15 cellular contexts compared by ENCODE assay signal in the genomic region with DNA sequence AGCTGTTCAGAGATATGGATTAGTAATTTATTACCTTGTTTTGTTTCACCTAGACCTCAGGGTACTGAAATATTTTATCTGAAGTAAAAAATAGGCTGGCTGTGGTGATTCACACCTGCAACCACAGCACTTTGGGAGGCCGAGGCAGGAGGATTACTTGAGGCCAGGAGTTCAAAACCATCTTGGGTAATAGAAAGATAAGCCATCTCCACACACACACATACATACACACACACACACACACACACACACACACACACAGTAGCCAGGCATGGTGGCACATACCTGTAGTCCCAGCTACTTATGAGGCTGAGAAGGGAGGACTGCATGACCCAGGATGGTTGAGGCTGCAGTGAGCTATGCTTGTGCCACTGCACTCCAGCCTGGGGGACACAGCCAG. TPM values are rescaled to one million over a fixed set of nuclear protein-coding genes. Genes with fewer than 3 reads are reported as not detected.
DNase-seq lines count a peak whose midpoint lies in the region; ATAC-seq, FAIRE-seq and TF ChIP-seq lines count a peak whose summit lies in the region.
"Had no signal": no experiment of that assay in that cellular context is flagged by ENCODE, and none has a peak within 500 bp of the region (broad histone marks: within the 10 kb centered on the region; RNA-seq: fewer than 3 reads in every experiment).

No MANE protein-coding gene starts in this region.

- H4K5ac ChIP-seq in IMR-90 (ENCODE audit: low read depth, low read length) = peak overlapping the region; percentile 82

- peak overlapping the region; percentile 88 to 96 for H4K8ac ChIP-seq in IMR-90 (ENCODE audit: low read depth in 2 of 2, low read length in 2 of 2)

- H2AK9ac ChIP-seq in IMR-90 (replicated peaks; ENCODE audit: low read depth, low read length, poor library complexity) = peak overlapping the region; percentile 11

- peak overlapping the region; percentile 93 for H3K4me3 Mint-ChIP-seq in CD8-positive, alpha-beta T cell
- peak overlapping the region in 9 of 10 donors; percentile 87 to 100 (median 94) for H3K4me3 Mint-ChIP-seq in naive thymus-derived CD8-positive, alpha-beta T cell
- H3K4me3 Mint-ChIP-seq in mesothelial cell of epicardium = no peak overlapping the region

- peak overlapping the region; percentile 28 for H4K91ac ChIP-seq in IMR-90 (ENCODE audit: insufficient read depth, low read depth, low read length)

- H3K4me1 ChIP-seq in CD8-positive, alpha-beta T cell (ENCODE audit: insufficient read depth, low read length) = peaks cover 33% of the 10 kb centered on the region
- peaks cover 8% of the 10 kb centered on the region for H3K4me1 ChIP-seq in IMR-90 (ENCODE audit: control insufficient read depth, insufficient read depth, low read length)

- H2AFZ ChIP-seq in IMR-90 (replicated peaks; ENCODE audit: low read length, poor library complexity) = no peak overlapping the region

- TF ChIP-seq RAD21 in IMR-90 (IDR thresholded peaks at IDR 0.05; ENCODE audit: low read length) = no peak

- no peak overlapping the region for H3K56ac ChIP-seq in IMR-90 (ENCODE audit: extremely low read depth, insufficient read depth, low read length)

- H3K4ac ChIP-seq in IMR-90 (ENCODE audit: low read depth, low read length) = peak overlapping the region; percentile 70

- in situ Hi-C loops in IMR-90 (cut with MboI; ENCODE audit: low sequenced_read_pairs) = no loop called here

- H3K9me3 Mint-ChIP-seq in CD8-positive, alpha-beta T cell = no peaks in the 10 kb centered on the region
- peaks cover 0 to 1% (median 0%) of the 10 kb centered on the region in 9 donors for H3K9me3 Mint-ChIP-seq in naive thymus-derived CD8-positive, alpha-beta T cell
- H3K9me3 Mint-ChIP-seq in mesothelial cell of epicardium = no peaks in the 10 kb centered on the region

- no peaks in the 10 kb centered on the region for H3K27me3 ChIP-seq in CD8-positive, alpha-beta T cell (ENCODE audit: insufficient read depth, low read length)
- H3K27me3 ChIP-seq in IMR-90 (ENCODE audit: control insufficient read depth, insufficient read depth, low read length) = no peaks in the 10 kb centered on the region

- H3K18ac ChIP-seq in IMR-90 (ENCODE audit: low read depth, low read length) = peak overlapping the region; percentile 25

- intact Hi-C loops in CD8-positive, alpha-beta T cell (cut with DNase I, micrococcal nuclease) = loop anchor here in 1 of 2 experiments (10.0 kb wide), 1 partner anchor 1132 kb away; the partner anchor contains the start of gene RIMOC1
- intact Hi-C loops in IMR-90 (cut with micrococcal nuclease) = no loop called here

- H2BK120ac ChIP-seq in IMR-90 (ENCODE audit: low read depth, low read length) = peak overlapping the region; percentile 96

- H4K20me1 ChIP-seq in IMR-90 (ENCODE audit: insufficient read depth, low read length) = no peaks in the 10 kb centered on the region

- peak overlapping the region; percentile 60; the same call in 1 of the 2 replicates for H2BK20ac ChIP-seq in IMR-90 (ENCODE audit: low read depth, low read length)

- peak overlapping the region; percentile 91 for H3K27ac Mint-ChIP-seq in CD8-positive, alpha-beta T cell
- peak overlapping the region; percentile 88 to 100 (median 95) for H3K27ac Mint-ChIP-seq in naive thymus-derived CD8-positive, alpha-beta T cell
- H3K27ac Mint-ChIP-seq in mesothelial cell of epicardium = no peak overlapping the region

- no peak for DNase-seq in CD8-positive, alpha-beta T cell
- DNase-seq in IMR-90 = no peak
- peak; percentile 61 for DNase-seq in amniotic epithelial cell (ENCODE audit: low read depth)
- no peak for DNase-seq in naive thymus-derived CD8-positive, alpha-beta T cell
- no peak for DNase-seq in frontal cortex (ENCODE audit: low spot score in 2 of 2)
- DNase-seq in mesothelial cell of epicardium (ENCODE audit: low spot score in 2 of 2, unreplicated experiment in 2 of 2) = no peak
- no peak for DNase-seq in NCI-H1048 (lab: John Stamatoyannopoulos, UW)
- DNase-seq: caudate nucleus, COR-L47, hippocampal formation, NCI-H2171 treated with DMSO at 0.1 percent for 48 hours, occipital lobe had no signal

- H3K4me2 ChIP-seq in IMR-90 (ENCODE audit: low read depth, low read length) = peak overlapping the region; percentile 95

- H3K14ac ChIP-seq in IMR-90 (replicated peaks; ENCODE audit: low read depth, low read length) = no peak overlapping the region

- H3K36me3 ChIP-seq in CD8-positive, alpha-beta T cell (ENCODE audit: insufficient read depth, low read length) = no peaks in the 10 kb centered on the region
- no peaks in the 10 kb centered on the region for H3K36me3 ChIP-seq in IMR-90 (ENCODE audit: control insufficient read depth, insufficient read depth, low read length)
- H3K36me3 ChIP-seq: suprapubic skin had no signal

- no peak overlapping the region for H3K27ac ChIP-seq in CD8-positive, alpha-beta T cell (ENCODE audit: low read depth, low read length)
- peak overlapping the region; percentile 100; the same call in 1 of the 2 replicates for H3K27ac ChIP-seq in IMR-90 (ENCODE audit: insufficient read depth, low read length)
- H3K27ac ChIP-seq: suprapubic skin, VCaP had no signal

- no peak for ATAC-seq in CD8-positive, alpha-beta T cell
- ATAC-seq in IMR-90 (ENCODE audit: low read depth) = no peak
- no peak for ATAC-seq in naive thymus-derived CD8-positive, alpha-beta T cell
- ATAC-seq: left ventricle myocardium superior had no signal

- H3K9ac ChIP-seq in IMR-90 (ENCODE audit: low read depth, low read length) = peak overlapping the region; percentile 98; the same call in 1 of the 2 replicates

- peaks cover 8 to 44% of the 10 kb centered on the region in 2 experiments; a peak in 3 of 4 replicates for H3K79me1 ChIP-seq in IMR-90 (ENCODE audit: low read depth in 1 of 2, low read length in 2 of 2)

- H3K36me3 Mint-ChIP-seq in CD8-positive, alpha-beta T cell = peaks cover 18% of the 10 kb centered on the region
- H3K36me3 Mint-ChIP-seq in naive thymus-derived CD8-positive, alpha-beta T cell = no peaks in the 10 kb centered on the region
- no peaks in the 10 kb centered on the region for H3K36me3 Mint-ChIP-seq in mesothelial cell of epicardium

- H3K23ac ChIP-seq in IMR-90 (ENCODE audit: low read depth, low read length) = peak overlapping the region; percentile 96

- no TSS peak for BruUV-seq in IMR-90 (replicated peaks; lab: Mats Ljungman, UMichigan)

- TF ChIP-seq POLR2A in IMR-90 (IDR thresholded peaks at IDR 0.05; ENCODE audit: low read depth, low read length) = no peak

- no peaks in the 10 kb centered on the region for H3K9me3 ChIP-seq in CD8-positive, alpha-beta T cell (ENCODE audit: low read length)
- H3K9me3 ChIP-seq in IMR-90 (ENCODE audit: control insufficient read depth, insufficient read depth, low read length) = no peaks in the 10 kb centered on the region
- H3K9me3 ChIP-seq: suprapubic skin had no signal

- H3K9me1 ChIP-seq in IMR-90 (ENCODE audit: insufficient read depth, low read length) = 0 out of 2 replicates have a peak, but pooled peaks cover 3% of the 10 kb centered on the region

- no peak for FAIRE-seq in frontal cortex (lab: Jason Lieb, UNC)

- H2AK5ac ChIP-seq in IMR-90 (ENCODE audit: low read depth, low read length) = peak overlapping the region; percentile 88

- H3K4me1 Mint-ChIP-seq in CD8-positive, alpha-beta T cell (ENCODE audit: low read depth) = peaks cover 44% of the 10 kb centered on the region
- H3K4me1 Mint-ChIP-seq in naive thymus-derived CD8-positive, alpha-beta T cell = peaks cover 11 to 52% (median 48%) of the 10 kb centered on the region in 4 donors
- peaks cover 24% of the 10 kb centered on the region for H3K4me1 Mint-ChIP-seq in mesothelial cell of epicardium

- dilution Hi-C loops in IMR-90 (cut with HindIII; ENCODE audit: low sequenced_read_pairs, unreplicated experiment) = no loop called here

- peak overlapping the region; percentile 97 for H2BK5ac ChIP-seq in IMR-90 (ENCODE audit: low read depth, low read length, poor library complexity, severe bottlenecking)

- H3K4me3 ChIP-seq in CD8-positive, alpha-beta T cell (ENCODE audit: low read depth, low read length) = no peak overlapping the region
- no peak overlapping the region; the same call in 1 of the 2 replicates for H3K4me3 ChIP-seq in IMR-90 (ENCODE audit: insufficient read depth, low read depth, low read length)

- WGBS in IMR-90 (ENCODE audit: extremely low coverage in 2 of 2, insufficient read length in 1 of 2), 2 experiments = no CpG with 5 or more reads among the region's 1 CpG

- POLR2A ChIA-PET in CD8-positive, alpha-beta T cell (lab: Charles Lee) = interaction anchor here (1.0 to 12.1 kb wide), 7 partner anchors 17 to 447 kb away, joined by 4 to 583 read pairs (median 179); partner anchors contain the start of genes TMEM267 and ZNF131
- POLR2A ChIA-PET in IMR-90 (lab: Charles Lee; ENCODE audit: unreplicated experiment) = interaction anchor here (0.7 kb wide), 1 partner anchor 113 kb away, joined by 5 read pairs; no protein-coding TSS in a partner anchor
- POLR2A ChIA-PET in naive thymus-derived CD8-positive, alpha-beta T cell (lab: Charles Lee) = interaction anchor here (0.6 to 12.3 kb wide), 9 partner anchors 13 to 1113 kb away, joined by 3 to 904 read pairs (median 199); partner anchors contain the start of genes TMEM267 and ZNF131

- no peaks in the 10 kb centered on the region for H3K27me3 Mint-ChIP-seq in CD8-positive, alpha-beta T cell (ENCODE audit: low read depth)
- no peaks in the 10 kb centered on the region for H3K27me3 Mint-ChIP-seq in naive thymus-derived CD8-positive, alpha-beta T cell
- H3K27me3 Mint-ChIP-seq in mesothelial cell of epicardium (ENCODE audit: low read depth) = peaks cover 81% of the 10 kb centered on the region

- no peak for TF ChIP-seq CTCF in CD8-positive, alpha-beta T cell (IDR thresholded peaks at IDR 0.05)
- TF ChIP-seq CTCF in IMR-90 (conservative IDR thresholded peaks at IDR 0.05; ENCODE audit: low read depth, low read length) (no peak), mesothelial cell of epicardium (IDR thresholded peaks at IDR 0.05; ENCODE audit: unreplicated experiment) (no peak)

- CTCF ChIA-PET in CD8-positive, alpha-beta T cell (lab: Charles Lee) = interaction anchor here (0.8 to 4.8 kb wide), 6 partner anchors 16 to 448 kb away, joined by 3 to 84 read pairs (median 14); partner anchors contain the start of gene TMEM267
- CTCF ChIA-PET in IMR-90 (lab: Yijun Ruan, JAX) = interaction anchor here (1.5 to 3.7 kb wide), 2 partner anchors 43 to 128 kb away, joined by 4 to 12 read pairs; no protein-coding TSS in a partner anchor

- peak overlapping the region; percentile 98; the same call in 1 of the 3 replicates for H2BK15ac ChIP-seq in IMR-90 (ENCODE audit: low read depth, low read length)

TF ChIP-seq in IMR-90, 13 proteins besides CTCF, POLR2A, EP300 and RAD21 (continues in another document):
- no peak for TF ChIP-seq CEBPB (IDR thresholded peaks at IDR 0.05; ENCODE audit: low read depth, low read length)
- no peak for TF ChIP-seq SMC3 (IDR thresholded peaks at IDR 0.05; ENCODE audit: low read depth, low read length)

RNA-seq across cellular contexts. Expression of gene ANXA2R, which starts 3.7 kb away (rescaled TPM):
- 10 to 100 TPM; 38.2 to 39.5 TPM for total RNA-seq in CD8-positive, alpha-beta T cell
- total RNA-seq in IMR-90 (2012; rRNA removed) = 1.3 and 1.4 TPM in 2 replicates
- 2.5 and 3.6 TPM in 2 replicates for polyA plus RNA-seq in IMR-90 (2012; rRNA removed)
- polyA plus RNA-seq in IMR-90 (2012; cell fraction: cytosol; rRNA removed) = 3.5 and 4.5 TPM in 2 replicates
- 3.9 and 4.1 TPM in 2 replicates for polyA plus RNA-seq in IMR-90 (2012; cell fraction: nucleus; rRNA removed; ENCODE audit: low replicate concordance)
- 10 to 100 TPM; 65.9 to 72.7 TPM for total RNA-seq in naive thymus-derived CD8-positive, alpha-beta T cell
- 10 to 100 TPM; 51.5 to 69.8 (median 54.8) TPM for polyA plus RNA-seq in naive thymus-derived CD8-positive, alpha-beta T cell
- total RNA-seq in frontal cortex = 0.41 TPM
- total RNA-seq in mesothelial cell of epicardium = 1.4 to 1.9 TPM (median 1.7 TPM) in 3 replicates

Comparison
In these comparisons a context has a peak if more than half of its experiments do, and no peak if none do; other contexts are left out.
1. RNA of gene ANXA2R, which starts 3.7 kb away (total RNA-seq): 65.9 to 72.7 TPM in naive thymus-derived CD8-positive, alpha-beta T cell and 38.2 to 39.5 TPM in CD8-positive, alpha-beta T cell; 1.4 to 1.9 TPM in mesothelial cell of epicardium, 1.3 to 1.4 TPM in IMR-90 and 0.41 TPM in frontal cortex (single experiment); every median in the first group is over 10 times any median in the second.